Comparison of ENCODE assay signal across 7 cellular contexts in the genomic region with DNA sequence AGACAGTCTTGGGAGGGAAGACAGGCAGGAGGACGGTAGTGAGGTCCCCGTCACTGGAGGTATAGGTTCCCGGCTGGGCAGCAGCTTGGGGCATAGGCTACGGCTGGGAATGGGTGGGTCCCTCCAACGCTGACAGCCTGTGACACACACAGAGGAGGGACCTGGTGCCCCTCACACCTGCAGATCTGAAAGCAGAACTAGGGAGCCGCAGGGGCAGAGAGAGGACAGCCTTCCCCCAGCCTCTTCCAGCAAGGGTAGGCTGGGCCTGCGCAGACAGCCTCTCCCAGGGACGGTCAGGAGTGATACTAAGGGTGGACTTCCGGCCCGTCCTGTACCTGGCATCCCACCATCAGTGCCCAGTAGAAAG. TPM values are rescaled to one million over a fixed set of nuclear protein-coding genes. Genes with fewer than 3 reads are reported as not detected.
A peak's percentile ranks its signal among the peaks of the same experiment; 100 is the strongest.
DNase-seq lines count a peak whose midpoint lies in the region; ATAC-seq and TF ChIP-seq lines count a peak whose summit lies in the region.

No MANE protein-coding gene starts in this region.

- H3K4me3 Mint-ChIP-seq in activated CD8-positive, alpha-beta T cell treated with anti-CD3 and anti-CD28 coated beads for 36 hours = peak overlapping the region; percentile 20
- H3K4me3 Mint-ChIP-seq in stimulated activated naive B cell treated with anti-CD40 and anti-IgM and Interleukin-4, amounts not matched to agents 10 μg/mL and 1 μg/mL and 100 μg/mL, for 72 hours = peak overlapping the region; percentile 95 to 96

- no peaks in the 10 kb centered on the region for H3K36me3 Mint-ChIP-seq in activated CD8-positive, alpha-beta T cell treated with anti-CD3 and anti-CD28 coated beads for 36 hours (ENCODE audit: low read depth)
- peaks cover 21 to 42% of the 10 kb centered on the region in 2 donors for H3K36me3 Mint-ChIP-seq in stimulated activated naive B cell treated with anti-CD40 and anti-IgM and Interleukin-4, amounts not matched to agents 10 μg/mL and 1 μg/mL and 100 μg/mL, for 72 hours

- peak overlapping the region; percentile 55 for H3K27ac Mint-ChIP-seq in activated CD8-positive, alpha-beta T cell treated with anti-CD3 and anti-CD28 coated beads for 36 hours
- peak overlapping the region; percentile 99 for H3K27ac Mint-ChIP-seq in stimulated activated naive B cell treated with anti-CD40 and anti-IgM and Interleukin-4, amounts not matched to agents 10 μg/mL and 1 μg/mL and 100 μg/mL, for 72 hours

- intact Hi-C loops in activated CD8-positive, alpha-beta T cell treated with anti-CD3 and anti-CD28 coated beads for 36 hours (cut with micrococcal nuclease) = loop anchor here (2.0 to 5.0 kb wide), 2 partner anchors 48 to 93 kb away; no protein-coding TSS in a partner anchor
- intact Hi-C loops in lower leg skin (cut with DNase I; ENCODE audit: low total_unique reads) = loop anchor here (5.0 kb wide), 1 partner anchor 88 kb away; no protein-coding TSS in a partner anchor

- CTCF ChIA-PET in activated CD8-positive, alpha-beta T cell treated with anti-CD3 and anti-CD28 coated beads for 36 hours (lab: Charles Lee) = interaction anchor here (0.6 to 4.8 kb wide), 48 partner anchors 8 to 519 kb away, joined by 3 to 98 read pairs (median 4); partner anchors contain the start of genes ATP2A3, CAMKK1, HASPIN and NCBP3

- no peaks in the 10 kb centered on the region for H3K9me3 Mint-ChIP-seq in activated CD8-positive, alpha-beta T cell treated with anti-CD3 and anti-CD28 coated beads for 36 hours
- H3K9me3 Mint-ChIP-seq in stimulated activated naive B cell treated with anti-CD40 and anti-IgM and Interleukin-4, amounts not matched to agents 10 μg/mL and 1 μg/mL and 100 μg/mL, for 72 hours = peaks cover 0 to 4% of the 10 kb centered on the region in 2 donors

- POLR2A ChIA-PET in activated CD8-positive, alpha-beta T cell treated with anti-CD3 and anti-CD28 coated beads for 36 hours (lab: Charles Lee) = interaction anchor here (0.6 to 1.5 kb wide), 8 partner anchors 9 to 90 kb away, joined by 3 to 5 read pairs (median 3); no protein-coding TSS in a partner anchor

- ATAC-seq in GM19043 (IDR thresholded peaks at IDR 0.05; ENCODE audit: low read depth, unreplicated experiment) = peak; percentile 54
- ATAC-seq in HG03025 (IDR thresholded peaks at IDR 0.05; ENCODE audit: low FRiP score, unreplicated experiment) = peak; percentile 43
- ATAC-seq in activated CD8-positive, alpha-beta T cell treated with anti-CD3 and anti-CD28 coated beads for 36 hours = no peak
- ATAC-seq in stimulated activated naive B cell treated with anti-CD40 and anti-IgM and Interleukin-4, amounts not matched to agents 10 μg/mL and 1 μg/mL and 100 μg/mL, for 72 hours (replicated peaks) = peak; percentile 71 to 77

- H3K27me3 Mint-ChIP-seq in activated CD8-positive, alpha-beta T cell treated with anti-CD3 and anti-CD28 coated beads for 36 hours = no peaks in the 10 kb centered on the region
- no peaks in the 10 kb centered on the region for H3K27me3 Mint-ChIP-seq in stimulated activated naive B cell treated with anti-CD40 and anti-IgM and Interleukin-4, amounts not matched to agents 10 μg/mL and 1 μg/mL and 100 μg/mL, for 72 hours

- no peak overlapping the region for H3K4me3 ChIP-seq in lower leg skin (ENCODE audit: low read depth, poor library complexity, severe bottlenecking)

- peak; percentile 37 for DNase-seq in activated CD8-positive, alpha-beta T cell treated with anti-CD3 and anti-CD28 coated beads for 36 hours
- peak; percentile 80 for DNase-seq in stimulated activated naive B cell treated with anti-CD40 and anti-IgM and Interleukin-4, amounts not matched to agents 10 μg/mL and 1 μg/mL and 100 μg/mL, for 72 hours
- DNase-seq in lower leg skin (ENCODE audit: low spot score in 2 of 2) = no peak
- no peak for DNase-seq in activated effector memory CD4-positive, alpha-beta T cell treated with Interleukin-2 at 50 U/mL for 16 hours
- DNase-seq in HK-2 (ENCODE audit: unreplicated experiment) = no peak

- TF ChIP-seq CTCF in activated CD8-positive, alpha-beta T cell treated with anti-CD3 and anti-CD28 coated beads for 36 hours (IDR thresholded peaks at IDR 0.05) = no peak
- TF ChIP-seq CTCF in lower leg skin (IDR thresholded peaks at IDR 0.05) = no peak

- no peak for TF ChIP-seq POLR2A in lower leg skin (IDR thresholded peaks at IDR 0.05)

- WGBS in lower leg skin, 2 donors = 82 to 88% methylated on average over 8 to 10 of the region's 10 CpGs

- H3K4me1 Mint-ChIP-seq in activated CD8-positive, alpha-beta T cell treated with anti-CD3 and anti-CD28 coated beads for 36 hours (ENCODE audit: low read depth) = peaks cover 63% of the 10 kb centered on the region
- peaks cover 64 to 91% of the 10 kb centered on the region in 2 donors for H3K4me1 Mint-ChIP-seq in stimulated activated naive B cell treated with anti-CD40 and anti-IgM and Interleukin-4, amounts not matched to agents 10 μg/mL and 1 μg/mL and 100 μg/mL, for 72 hours

RNA-seq across cellular contexts. Expression of gene P2RX1, which starts 2.0 kb away (rescaled TPM):
- 1 to 10 TPM in 1 of 2 experiments, under 1 TPM in 1; 0.43 to 1.7 TPM for total RNA-seq in activated CD8-positive, alpha-beta T cell treated with anti-CD3 and anti-CD28 coated beads for 36 hours
- 1 to 10 TPM in 2 of 4 donors, under 1 TPM in 2; 0.56 to 5.0 (median 1.0) TPM for total RNA-seq in lower leg skin

RNA-seq across cellular contexts. Expression of gene CAMKK1, which starts 21.4 kb away (rescaled TPM):
- total RNA-seq in activated CD8-positive, alpha-beta T cell treated with anti-CD3 and anti-CD28 coated beads for 36 hours = 1 to 10 TPM; 6.7 to 6.9 TPM
- total RNA-seq in lower leg skin = 10 to 100 TPM in 3 of 4 donors, 1 to 10 TPM in 1; 7.3 to 21.2 (median 14.6) TPM

RNA-seq across cellular contexts. Expression of gene ATP2A3, which starts 49.9 kb away (rescaled TPM):
- 100 to 1,000 TPM; 113 to 117 TPM for total RNA-seq in activated CD8-positive, alpha-beta T cell treated with anti-CD3 and anti-CD28 coated beads for 36 hours
- 10 to 100 TPM in 3 of 4 donors, 1 to 10 TPM in 1; 8.5 to 60.7 (median 36.4) TPM for total RNA-seq in lower leg skin

Comparison
In these comparisons a context has a peak if more than half of its experiments do, and no peak if none do; other contexts are left out.
1. DNase-seq: peak in activated CD8-positive, alpha-beta T cell treated with anti-CD3 and anti-CD28 coated beads for 36 hours (single experiment) and stimulated activated naive B cell treated with anti-CD40 and anti-IgM and Interleukin-4, amounts not matched to agents 10 μg/mL and 1 μg/mL and 100 μg/mL, for 72 hours (single experiment); none in lower leg skin (0 of 2), activated effector memory CD4-positive, alpha-beta T cell treated with Interleukin-2 at 50 U/mL for 16 hours (single experiment) and HK-2 (single experiment).